ENCODE assay signal across 16 cellular contexts in the genomic region with DNA sequence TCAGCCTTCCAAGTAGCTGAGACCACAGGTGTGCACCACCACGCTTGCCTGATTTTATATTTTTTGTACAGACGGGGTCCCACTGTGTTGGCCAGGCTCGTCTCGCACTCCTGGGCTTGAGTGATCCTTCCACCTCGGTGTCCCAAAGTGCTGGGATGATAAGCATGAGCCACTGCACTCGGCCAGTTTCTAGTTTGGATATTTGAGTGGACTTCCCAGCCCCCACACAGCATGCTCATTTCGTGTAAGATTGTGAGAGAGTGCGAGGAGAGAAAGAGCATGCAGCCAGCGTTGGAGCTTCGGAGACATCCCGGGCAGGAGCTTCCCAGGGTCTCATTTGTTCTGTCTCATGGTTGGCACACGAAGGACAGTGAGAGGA. TPM values are rescaled to one million over a fixed set of nuclear protein-coding genes. Genes with fewer than 3 reads are reported as not detected.
DNase-seq lines count a peak whose midpoint lies in the region; ATAC-seq and TF ChIP-seq lines count a peak whose summit lies in the region.
"Had no signal": no experiment of that assay in that cellular context is flagged by ENCODE, and none has a peak within 500 bp of the region (broad histone marks: within the 10 kb centered on the region; RNA-seq: fewer than 3 reads in every experiment).

No MANE protein-coding gene starts in this region.

- peak overlapping the region; percentile 87 for H4K91ac ChIP-seq in trophoblast cell (ENCODE audit: low read depth, low read length)

- H2AK5ac ChIP-seq in trophoblast cell (ENCODE audit: low read length): no peak overlapping the region

- H3K27me3 Mint-ChIP-seq in Caco-2 (ENCODE audit: insufficient read depth, unreplicated experiment): no peaks in the 10 kb centered on the region
- no peaks in the 10 kb centered on the region for H3K27me3 Mint-ChIP-seq in WTC11 (ENCODE audit: low read depth)
- H3K27me3 Mint-ChIP-seq: activated naive CD8-positive, alpha-beta T cell treated with anti-CD3 and anti-CD28 coated beads, Interleukin-2, amount 10 ng/mL, durations not matched to agents 7 days and 5 days; naive thymus-derived CD4-positive, alpha-beta T cell had no signal

- H3K4me3 ChIP-seq in Caco-2 (ENCODE audit: low read depth, low read length) (peak overlapping the region; percentile 20), left lung (no peak overlapping the region), trophoblast cell (ENCODE audit: low read depth, low read length) (no peak overlapping the region), heart left ventricle (no peak overlapping the region), tibial artery (no peak overlapping the region)
- H3K4me3 ChIP-seq: GM23248, right atrium auricular region had no signal

- peak overlapping the region; percentile 97 for H2BK12ac ChIP-seq in trophoblast cell (ENCODE audit: low read length)

- peak overlapping the region; percentile 8 for H3K4ac ChIP-seq in trophoblast cell (ENCODE audit: low read depth, low read length)

- H3K79me2 ChIP-seq in trophoblast cell (ENCODE audit: control insufficient read depth, insufficient read depth, low read length, poor library complexity): no peaks in the 10 kb centered on the region

- peaks cover 17% of the 10 kb centered on the region for H3K4me1 Mint-ChIP-seq in Caco-2 (ENCODE audit: low read depth, unreplicated experiment)
- peaks cover 29% of the 10 kb centered on the region for H3K4me1 Mint-ChIP-seq in WTC11

- no peaks in the 10 kb centered on the region for H3K27me3 ChIP-seq in Caco-2 (replicated peaks; ENCODE audit: control insufficient read depth, insufficient read depth, low read length)
- no peaks in the 10 kb centered on the region for H3K27me3 ChIP-seq in left lung
- no peaks in the 10 kb centered on the region for H3K27me3 ChIP-seq in trophoblast cell (ENCODE audit: insufficient read depth, low read length)
- H3K27me3 ChIP-seq in heart left ventricle: peaks cover 0 to 4% (median 0%) of the 10 kb centered on the region in 9 donors
- H3K27me3 ChIP-seq in tibial artery: no peaks in the 10 kb centered on the region
- H3K27me3 ChIP-seq: BE2C, right atrium auricular region had no signal

- H3K9me3 ChIP-seq in Caco-2 (no peaks in the 10 kb centered on the region), left lung (no peaks in the 10 kb centered on the region), trophoblast cell (ENCODE audit: insufficient read depth, low read depth, low read length) (no peaks in the 10 kb centered on the region), heart left ventricle (no peaks in the 10 kb centered on the region), tibial artery (peaks cover 0 to under 1% (median 0%) of the 10 kb centered on the region in 3 donors)
- H3K9me3 ChIP-seq: BE2C had no signal

- H4K8ac ChIP-seq in trophoblast cell (ENCODE audit: low read depth, low read length): peak overlapping the region; percentile 33

- peak overlapping the region; percentile 79 for H3K14ac ChIP-seq in trophoblast cell (ENCODE audit: low read length)

- no peak overlapping the region for H3K9ac ChIP-seq in trophoblast cell (ENCODE audit: low read length)
- H3K9ac ChIP-seq: GM23248 had no signal

- H3K23ac ChIP-seq in trophoblast cell (ENCODE audit: low read length): no peak overlapping the region

- DNase-seq in Caco-2 (no peak), WTC11 (ENCODE audit: low spot score) (no peak), left lung (no peak), trophoblast cell (no peak), NCI-H510A treated with DMSO at 0.1 percent for 48 hours (lab: John Stamatoyannopoulos, UW) (no peak), NCI-H510A (lab: John Stamatoyannopoulos, UW) (no peak), heart left ventricle (no peak), tibial artery (no peak)
- DNase-seq: glutamatergic neuron; GM23248; naive thymus-derived CD4-positive, alpha-beta T cell; stimulated activated CD4-positive, alpha-beta T cell treated with anti-CD3 and anti-CD28 coated beads, Interleukin-4, amount 100 ng/mL, for 1 hour had no signal

- H3K18ac ChIP-seq in trophoblast cell (ENCODE audit: low read length): peak overlapping the region; percentile 61

- ATAC-seq in WTC11 (no peak), left lung (peak; percentile 38), heart left ventricle (no peak)
- ATAC-seq: activated CD4-positive, CD25-positive, alpha-beta regulatory T cell treated with anti-CD3 and anti-CD28 coated beads, Interleukin-2, amount 50 U/mL, for 24 hours had no signal

- TF ChIP-seq CTCF in Caco-2 (IDR thresholded peaks at IDR 0.05; ENCODE audit: insufficient read depth in 1 of 2, low read depth in 1 of 2, low read length in 1 of 2, severe bottlenecking in 1 of 2, unreplicated experiment in 1 of 2): no peak
- TF ChIP-seq CTCF in WTC11 (IDR thresholded peaks at IDR 0.05): no peak
- TF ChIP-seq CTCF in left lung (IDR thresholded peaks at IDR 0.05): no peak
- no peak for TF ChIP-seq CTCF in heart left ventricle (IDR thresholded peaks at IDR 0.05)
- no peak for TF ChIP-seq CTCF in tibial artery (IDR thresholded peaks at IDR 0.05)

- peaks cover 23% of the 10 kb centered on the region for H3K79me1 ChIP-seq in trophoblast cell (ENCODE audit: low read length)

- peak overlapping the region; percentile 93 for H3K27ac Mint-ChIP-seq in Caco-2 (ENCODE audit: unreplicated experiment)
- peak overlapping the region; percentile 91 for H3K27ac Mint-ChIP-seq in WTC11
- H3K27ac Mint-ChIP-seq: activated naive CD8-positive, alpha-beta T cell treated with anti-CD3 and anti-CD28 coated beads, Interleukin-2, amount 10 ng/mL, durations not matched to agents 7 days and 5 days; naive thymus-derived CD4-positive, alpha-beta T cell had no signal

- WGBS in trophoblast cell (ENCODE audit: extremely low coverage, insufficient coverage, insufficient read length): no CpG with 5 or more reads among the region's 12 CpGs
- 59 to 84% (median 74%) methylated on average over 10 to 12 of the region's 12 CpGs for WGBS in heart left ventricle, 4 donors

- H3K9me3 Mint-ChIP-seq in Caco-2 (ENCODE audit: unreplicated experiment) (peaks cover 2% of the 10 kb centered on the region), WTC11 (peaks cover 2% of the 10 kb centered on the region)
- H3K9me3 Mint-ChIP-seq: activated naive CD8-positive, alpha-beta T cell treated with anti-CD3 and anti-CD28 coated beads, Interleukin-2, amount 10 ng/mL, durations not matched to agents 7 days and 5 days had no signal

- H3K36me3 ChIP-seq in Caco-2 (ENCODE audit: control insufficient read depth, insufficient read depth, low read length): no peaks in the 10 kb centered on the region
- H3K36me3 ChIP-seq in left lung: no peaks in the 10 kb centered on the region
- no peaks in the 10 kb centered on the region for H3K36me3 ChIP-seq in trophoblast cell (ENCODE audit: control insufficient read depth in 1 of 2, insufficient read depth in 2 of 2, low read length in 2 of 2)
- H3K36me3 ChIP-seq in heart left ventricle: no peaks in the 10 kb centered on the region
- H3K36me3 ChIP-seq in tibial artery: no peaks in the 10 kb centered on the region
- H3K36me3 ChIP-seq: BE2C, right atrium auricular region had no signal

- no peak overlapping the region for H4K12ac ChIP-seq in trophoblast cell (ENCODE audit: low read depth, low read length)

- intact Hi-C loops in Caco-2 (cut with micrococcal nuclease; ENCODE audit: unreplicated experiment): loop anchor here (5.0 kb wide), 1 partner anchor 140 kb away; no protein-coding TSS in a partner anchor
- intact Hi-C loops in left lung (cut with DNase I): no loop called here
- intact Hi-C loops in heart left ventricle (cut with DNase I): no loop called here
- intact Hi-C loops in tibial artery (cut with DNase I; ENCODE audit: low total_unique reads): no loop called here

- peak overlapping the region; percentile 43 for H3K4me2 ChIP-seq in trophoblast cell (ENCODE audit: low read length)

- peak overlapping the region; percentile 17 for H2AFZ ChIP-seq in trophoblast cell (ENCODE audit: insufficient read depth, low read length, poor library complexity)
- H2AFZ ChIP-seq: GM23248 had no signal

- peak overlapping the region; percentile 69 for H3K4me3 Mint-ChIP-seq in Caco-2 (ENCODE audit: unreplicated experiment)
- H3K4me3 Mint-ChIP-seq in WTC11: no peak overlapping the region

- peak overlapping the region; percentile 45 for H2BK5ac ChIP-seq in trophoblast cell (ENCODE audit: low read depth, low read length, poor library complexity)

- no TSS peak for BruUV-seq in Caco-2 (replicated peaks; lab: Mats Ljungman, UMichigan)

- peak overlapping the region; percentile 52 for H2BK120ac ChIP-seq in trophoblast cell (ENCODE audit: insufficient read depth, low read length, poor library complexity)

- TF ChIP-seq POLR2A in heart left ventricle (IDR thresholded peaks at IDR 0.05): no peak

- CTCF ChIA-PET in Caco-2 (lab: Charles Lee): no interaction called here
- CTCF ChIA-PET in WTC11 (lab: Charles Lee): no interaction called here

- H3K27ac ChIP-seq in left lung (no peak overlapping the region), trophoblast cell (ENCODE audit: low read depth, low read length) (peak overlapping the region; percentile 93), heart left ventricle (no peak overlapping the region), tibial artery (no peak overlapping the region)
- H3K27ac ChIP-seq: GM23248, right atrium auricular region had no signal

- H3K36me3 Mint-ChIP-seq in Caco-2 (ENCODE audit: insufficient read depth, unreplicated experiment) (peaks cover 26% of the 10 kb centered on the region), WTC11 (peaks cover 13% of the 10 kb centered on the region)
- H3K36me3 Mint-ChIP-seq: activated naive CD8-positive, alpha-beta T cell treated with anti-CD3 and anti-CD28 coated beads, Interleukin-2, amount 10 ng/mL, durations not matched to agents 7 days and 5 days; naive thymus-derived CD4-positive, alpha-beta T cell had no signal

- peaks cover 27% of the 10 kb centered on the region for H3K4me1 ChIP-seq in Caco-2
- peaks cover 0 to 11% of the 10 kb centered on the region in 2 donors for H3K4me1 ChIP-seq in left lung
- H3K4me1 ChIP-seq in trophoblast cell (ENCODE audit: control insufficient read depth in 1 of 2, insufficient read depth in 2 of 2, low read length in 2 of 2): peaks cover 20 to 23% of the 10 kb centered on the region in 2 experiments
- peaks cover 0 to 22% (median 0%) of the 10 kb centered on the region in 12 donors for H3K4me1 ChIP-seq in heart left ventricle
- H3K4me1 ChIP-seq in tibial artery: peaks cover 0 to 4% (median 0%) of the 10 kb centered on the region in 4 donors
- H3K4me1 ChIP-seq: BE2C, right atrium auricular region had no signal

- POLR2A ChIA-PET in Caco-2 (lab: Charles Lee) (no interaction called here), WTC11 (lab: Charles Lee) (no interaction called here)

TF ChIP-seq in WTC11, 78 proteins besides CTCF, POLR2A, EP300 and RAD21 (continues in another document):
- TF ChIP-seq ZNF121 (CRISPR knock-in tag; IDR thresholded peaks at IDR 0.05) (0 out of 2 replicates have a peak, but pooled peaks have one; percentile 37), NR1H2 (CRISPR knock-in tag; IDR thresholded peaks at IDR 0.05) (no peak)

RNA-seq across cellular contexts. Expression of a gene that starts 31.8 kb away (rescaled TPM):
- total RNA-seq in Caco-2 (2022) (5.8 TPM in 2 replicates), WTC11 (2021) (3.0 to 6.3 TPM (median 6.0 TPM) in 3 replicates), left lung (10 to 100 TPM; 22.7 to 58.9 TPM), heart left ventricle (10 to 100 TPM in 3 of 9 donors, 1 to 10 TPM in 6; 6.3 to 23.6 (median 8.6) TPM)
- polyA plus RNA-seq in trophoblast cell (2013): 12.1 and 12.5 TPM in 2 replicates
- polyA plus RNA-seq in heart left ventricle: 1 to 10 TPM; 3.2 to 8.6 TPM
